Comparison of ENCODE assay signal across 11 cellular contexts in the genomic region with DNA sequence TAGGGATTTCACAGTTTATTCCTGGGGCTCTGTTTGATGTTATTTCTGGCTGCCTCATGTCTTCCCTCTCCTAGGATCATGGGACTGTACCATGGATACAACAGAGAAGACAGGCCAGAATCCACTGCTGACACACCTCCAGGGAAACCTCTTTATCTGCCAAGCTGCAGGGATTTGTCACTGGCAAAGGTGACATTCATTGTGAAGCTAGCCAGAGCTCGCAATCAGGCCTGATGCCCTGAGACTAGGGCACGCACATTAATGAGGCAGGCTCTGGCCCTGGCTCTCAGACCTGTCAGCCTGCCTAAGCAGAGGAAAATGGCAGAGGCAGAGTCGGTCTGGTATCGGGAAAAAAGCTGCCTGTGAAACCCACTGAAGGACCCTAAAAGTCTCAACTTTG. TPM values are rescaled to one million over a fixed set of nuclear protein-coding genes. Genes with fewer than 3 reads are reported as not detected.
"Had no signal": no experiment of that assay in that cellular context is flagged by ENCODE, and none has a peak within 500 bp of the region (broad histone marks: within the 10 kb centered on the region; RNA-seq: fewer than 3 reads in every experiment).

No MANE protein-coding gene starts in this region.

- ATAC-seq: HCT116, HepG2 had no signal

- FAIRE-seq: HepG2 had no signal

- DNase-seq: GM23248, GOT3, H7, HFFc6 had no signal

- H3K9me3 ChIP-seq: HAP-1 had no signal

- H3K36me3 ChIP-seq: HAP-1 had no signal

- H3K4me3 ChIP-seq: GM23248, HAP-1 had no signal

- H3K4me3 Mint-ChIP-seq: HFFc6, IgD-negative memory B cell had no signal

- H3K36me3 Mint-ChIP-seq: IgD-negative memory B cell had no signal

- H3K4me1 ChIP-seq: HAP-1 had no signal

- H3K27ac ChIP-seq: GM23248, HL-60 had no signal

- H3K9me3 Mint-ChIP-seq: IgD-negative memory B cell had no signal

- H3K27ac Mint-ChIP-seq: HFFc6, IgD-negative memory B cell had no signal

- H3K27me3 Mint-ChIP-seq: IgD-negative memory B cell had no signal

- H3K4me1 Mint-ChIP-seq: IgD-negative memory B cell had no signal

RNA-seq across cellular contexts. Expression of a gene that starts 52.2 kb away (rescaled TPM):
- total RNA-seq: GM23248, H4, H7, HepG2, HFFc6, HT1080 had no signal
- polyA plus RNA-seq: GM23248, HepG2, IgD-negative memory B cell had no signal
